In genomic region chr18:74806700-74807416, GRCh38 we compare ENCODE assay signal across 10 cellular contexts.
A peak's percentile ranks its signal among the peaks of the same experiment; 100 is the strongest.
DNase-seq lines count a peak whose midpoint lies in the region; ATAC-seq and TF ChIP-seq lines count a peak whose summit lies in the region.
"Had no signal": no experiment of that assay in that cellular context is flagged by ENCODE, and none has a peak within 500 bp of the region (broad histone marks: within the 10 kb centered on the region; RNA-seq: fewer than 3 reads in every experiment).

No MANE protein-coding gene starts in this region.

- TF ChIP-seq RAD21 in SK-N-SH (IDR thresholded peaks at IDR 0.05; ENCODE audit: low read length): no peak

- H3K4me3 ChIP-seq in SK-N-SH (ENCODE audit: low read depth in 2 of 2, low read length in 1 of 2) (peak overlapping the region in 1 of 2 experiments; percentile 27; a peak in 1 of 4 replicates), mesenchymal stem cell (ENCODE audit: insufficient read depth in 1 of 2, low read depth in 1 of 2, low read length in 2 of 2) (no peak overlapping the region), MG63 (no peak overlapping the region)
- H3K4me3 ChIP-seq: SK-N-MC had no signal

- no peaks in the 10 kb centered on the region for H4K20me1 ChIP-seq in SK-N-SH (ENCODE audit: insufficient read depth)

- CTCF ChIA-PET in SK-N-SH (lab: Yijun Ruan, JAX): interaction anchor here (0.6 to 1.0 kb wide), 2 partner anchors 11 to 234 kb away, joined by 3 read pairs; no protein-coding TSS in a partner anchor

- DNase-seq in EL (peak; percentile 88), SK-N-SH (no peak), mesenchymal stem cell (peak; percentile 81), MG63 (no peak), NCI-H82 treated with DMSO at 0.1 percent for 48 hours (lab: John Stamatoyannopoulos, UW; ENCODE audit: unreplicated experiment) (no peak)
- no peak for DNase-seq in activated CD4-positive, alpha-beta T cell treated with anti-CD3 and anti-CD28 coated beads for 48 hours

- H3K4me2 ChIP-seq in SK-N-SH (peak overlapping the region; percentile 71), mesenchymal stem cell (ENCODE audit: low read length, poor library complexity, severe bottlenecking) (no peak overlapping the region)

- H3K27ac ChIP-seq in SK-N-SH (ENCODE audit: low read depth in 2 of 2, low read length in 1 of 2) (peak overlapping the region in 1 of 2 experiments; percentile 85; a peak in 2 of 4 replicates), mesenchymal stem cell (ENCODE audit: low read length, poor library complexity, severe bottlenecking) (peak overlapping the region; percentile 9)
- H3K27ac ChIP-seq: parathyroid adenoma, SK-N-MC had no signal

- H3K9ac ChIP-seq in SK-N-SH (peak overlapping the region; percentile 36; the same call in 1 of the 2 replicates), mesenchymal stem cell (ENCODE audit: low read length) (peak overlapping the region; percentile 31)
- H3K9ac ChIP-seq: parathyroid adenoma had no signal

- peak overlapping the region in 1 of 2 experiments; percentile 42 for H2BK12ac ChIP-seq in mesenchymal stem cell (ENCODE audit: low read length in 2 of 2)

- no peaks in the 10 kb centered on the region for H3K9me2 ChIP-seq in SK-N-SH

- peak in 1 of 2 experiments; percentile 61; a peak in 1 of 4 replicates for TF ChIP-seq EP300 in SK-N-SH (IDR thresholded peaks at IDR 0.05; ENCODE audit: borderline replicate concordance in 1 of 2, low read depth in 1 of 2, low read length in 1 of 2)

- H2BK120ac ChIP-seq in mesenchymal stem cell (ENCODE audit: low read depth, low read length): no peak overlapping the region

- H3K9me3 ChIP-seq in SK-N-SH: no peaks in the 10 kb centered on the region
- no peaks in the 10 kb centered on the region for H3K9me3 ChIP-seq in mesenchymal stem cell (ENCODE audit: control insufficient read depth, low read length)
- no peaks in the 10 kb centered on the region for H3K9me3 ChIP-seq in MG63

- H3K79me2 ChIP-seq in SK-N-SH (ENCODE audit: insufficient read depth): no peaks in the 10 kb centered on the region
- H3K79me2 ChIP-seq: parathyroid adenoma had no signal

- peak overlapping the region in 1 of 2 experiments; percentile 40 for H3K18ac ChIP-seq in mesenchymal stem cell (ENCODE audit: low read depth in 1 of 2, low read length in 2 of 2)

- H3K4ac ChIP-seq in mesenchymal stem cell (ENCODE audit: low read depth in 1 of 2, low read length in 2 of 2): no peak overlapping the region

- 74% methylated on average over 7 of the region's 7 CpGs for WGBS in SK-N-SH (ENCODE audit: low lambda C conversion rate)
- WGBS in mesenchymal stem cell: 68% methylated on average over 5 of the region's 7 CpGs

- peak; percentile 99 for ATAC-seq in GM19438 (IDR thresholded peaks at IDR 0.05; ENCODE audit: low read depth, unreplicated experiment)
- ATAC-seq in HG03378 (IDR thresholded peaks at IDR 0.05; ENCODE audit: unreplicated experiment): peak; percentile 97

- H3K14ac ChIP-seq in mesenchymal stem cell (ENCODE audit: low read length in 2 of 2): peak overlapping the region in 1 of 2 experiments; percentile 60

- H3K79me1 ChIP-seq in mesenchymal stem cell (replicated peaks; ENCODE audit: low read length, poor library complexity, severe bottlenecking): peaks cover 8% of the 10 kb centered on the region

- H2AFZ ChIP-seq in SK-N-SH (ENCODE audit: low read depth) (peak overlapping the region; percentile 45; the same call in 1 of the 2 replicates), mesenchymal stem cell (ENCODE audit: low read depth, low read length) (peak overlapping the region; percentile 53)
- H2AFZ ChIP-seq: parathyroid adenoma had no signal

- no peak overlapping the region for H2BK15ac ChIP-seq in mesenchymal stem cell (ENCODE audit: low read depth, poor library complexity, severe bottlenecking)

- no peak overlapping the region for H4K91ac ChIP-seq in mesenchymal stem cell (ENCODE audit: low read length)

- no peak overlapping the region for H3K23ac ChIP-seq in mesenchymal stem cell (ENCODE audit: low read length in 2 of 2)

- TF ChIP-seq CTCF in SK-N-SH (IDR thresholded peaks at IDR 0.05): no peak

- peaks cover 19% of the 10 kb centered on the region for H3F3A ChIP-seq in SK-N-SH (replicated peaks; ENCODE audit: insufficient read depth)

- no peak overlapping the region for H2BK5ac ChIP-seq in mesenchymal stem cell (ENCODE audit: low read depth, low read length, poor library complexity, severe bottlenecking)

- no peaks in the 10 kb centered on the region for H3K27me3 ChIP-seq in SK-N-SH (ENCODE audit: insufficient read depth)
- H3K27me3 ChIP-seq in mesenchymal stem cell (ENCODE audit: control insufficient read depth in 1 of 2, insufficient read depth in 1 of 2, low read length in 2 of 2): no peaks in the 10 kb centered on the region
- no peaks in the 10 kb centered on the region for H3K27me3 ChIP-seq in MG63

- no peak overlapping the region for H2AK5ac ChIP-seq in mesenchymal stem cell (ENCODE audit: low read length, severe bottlenecking)

- no peak overlapping the region for H4K8ac ChIP-seq in mesenchymal stem cell (ENCODE audit: low read length)

- POLR2A ChIA-PET in SK-N-SH (lab: Yijun Ruan, JAX): no interaction called here

- H3K36me3 ChIP-seq in SK-N-SH (replicated peaks in 1 of 2; ENCODE audit: control insufficient read depth in 1 of 2, insufficient read depth in 2 of 2, low read length in 1 of 2) (no peaks in the 10 kb centered on the region), mesenchymal stem cell (ENCODE audit: control insufficient read depth in 1 of 2, insufficient read depth in 2 of 2, low read depth in 1 of 2, low read length in 2 of 2) (no peaks in the 10 kb centered on the region), MG63 (no peaks in the 10 kb centered on the region)

- H3K4me1 ChIP-seq in SK-N-SH (ENCODE audit: control insufficient read depth in 1 of 2, insufficient read depth in 2 of 2, low read depth in 1 of 2, low read length in 1 of 2) (peaks cover 13 to 18% of the 10 kb centered on the region in 2 experiments), mesenchymal stem cell (ENCODE audit: control insufficient read depth, insufficient read depth, low read depth, low read length) (peaks cover 5% of the 10 kb centered on the region)
- H3K4me1 ChIP-seq: parathyroid adenoma had no signal

TF ChIP-seq in SK-N-SH, 30 proteins besides CTCF, POLR2A, EP300 and RAD21 (continues in another document):
- no peak for TF ChIP-seq ELF1 (IDR thresholded peaks at IDR 0.05)
- no peak for TF ChIP-seq TAF1 (IDR thresholded peaks at IDR 0.05; ENCODE audit: borderline replicate concordance, low read depth, low read length)
- TF ChIP-seq, protein P1, sequence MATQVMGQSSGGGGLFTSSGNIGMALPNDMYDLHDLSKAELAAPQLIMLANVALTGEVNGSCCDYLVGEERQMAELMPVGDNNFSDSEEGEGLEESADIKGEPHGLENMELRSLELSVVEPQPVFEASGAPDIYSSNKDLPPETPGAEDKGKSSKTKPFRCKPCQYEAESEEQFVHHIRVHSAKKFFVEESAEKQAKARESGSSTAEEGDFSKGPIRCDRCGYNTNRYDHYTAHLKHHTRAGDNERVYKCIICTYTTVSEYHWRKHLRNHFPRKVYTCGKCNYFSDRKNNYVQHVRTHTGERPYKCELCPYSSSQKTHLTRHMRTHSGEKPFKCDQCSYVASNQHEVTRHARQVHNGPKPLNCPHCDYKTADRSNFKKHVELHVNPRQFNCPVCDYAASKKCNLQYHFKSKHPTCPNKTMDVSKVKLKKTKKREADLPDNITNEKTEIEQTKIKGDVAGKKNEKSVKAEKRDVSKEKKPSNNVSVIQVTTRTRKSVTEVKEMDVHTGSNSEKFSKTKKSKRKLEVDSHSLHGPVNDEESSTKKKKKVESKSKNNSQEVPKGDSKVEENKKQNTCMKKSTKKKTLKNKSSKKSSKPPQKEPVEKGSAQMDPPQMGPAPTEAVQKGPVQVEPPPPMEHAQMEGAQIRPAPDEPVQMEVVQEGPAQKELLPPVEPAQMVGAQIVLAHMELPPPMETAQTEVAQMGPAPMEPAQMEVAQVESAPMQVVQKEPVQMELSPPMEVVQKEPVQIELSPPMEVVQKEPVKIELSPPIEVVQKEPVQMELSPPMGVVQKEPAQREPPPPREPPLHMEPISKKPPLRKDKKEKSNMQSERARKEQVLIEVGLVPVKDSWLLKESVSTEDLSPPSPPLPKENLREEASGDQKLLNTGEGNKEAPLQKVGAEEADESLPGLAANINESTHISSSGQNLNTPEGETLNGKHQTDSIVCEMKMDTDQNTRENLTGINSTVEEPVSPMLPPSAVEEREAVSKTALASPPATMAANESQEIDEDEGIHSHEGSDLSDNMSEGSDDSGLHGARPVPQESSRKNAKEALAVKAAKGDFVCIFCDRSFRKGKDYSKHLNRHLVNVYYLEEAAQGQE (IDR thresholded peaks at IDR 0.05; ENCODE audit: low read depth, low read length): no peak
- no peak for TF ChIP-seq RXRA (IDR thresholded peaks at IDR 0.05; ENCODE audit: borderline replicate concordance, low read depth)
- TF ChIP-seq GATA2 (CRISPR knock-in tag; IDR thresholded peaks at IDR 0.05): no peak
- TF ChIP-seq JUND (IDR thresholded peaks at IDR 0.05): peak; percentile 84
- TF ChIP-seq RCOR1 (IDR thresholded peaks at IDR 0.05; ENCODE audit: low read length): no peak
- peak; percentile 72 for TF ChIP-seq TCF12 (IDR thresholded peaks at IDR 0.05)
- TF ChIP-seq MEF2A (IDR thresholded peaks at IDR 0.05; ENCODE audit: borderline replicate concordance, low read depth): peak; percentile 99
- TF ChIP-seq SMC3 (IDR thresholded peaks at IDR 0.05; ENCODE audit: low read depth, low read length): no peak
- TF ChIP-seq FOXM1 (IDR thresholded peaks at IDR 0.05; ENCODE audit: low read depth): no peak
- TF ChIP-seq, protein P2, sequence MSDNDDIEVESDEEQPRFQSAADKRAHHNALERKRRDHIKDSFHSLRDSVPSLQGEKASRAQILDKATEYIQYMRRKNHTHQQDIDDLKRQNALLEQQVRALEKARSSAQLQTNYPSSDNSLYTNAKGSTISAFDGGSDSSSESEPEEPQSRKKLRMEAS (IDR thresholded peaks at IDR 0.05; ENCODE audit: low read depth): no peak
- TF ChIP-seq, protein P3, sequence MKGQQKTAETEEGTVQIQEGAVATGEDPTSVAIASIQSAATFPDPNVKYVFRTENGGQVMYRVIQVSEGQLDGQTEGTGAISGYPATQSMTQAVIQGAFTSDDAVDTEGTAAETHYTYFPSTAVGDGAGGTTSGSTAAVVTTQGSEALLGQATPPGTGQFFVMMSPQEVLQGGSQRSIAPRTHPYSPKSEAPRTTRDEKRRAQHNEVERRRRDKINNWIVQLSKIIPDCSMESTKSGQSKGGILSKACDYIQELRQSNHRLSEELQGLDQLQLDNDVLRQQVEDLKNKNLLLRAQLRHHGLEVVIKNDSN (IDR thresholded peaks at IDR 0.05; ENCODE audit: borderline replicate concordance, low read depth): no peak
- TF ChIP-seq TEAD4 (IDR thresholded peaks at IDR 0.05; ENCODE audit: borderline replicate concordance, insufficient read depth): peak; percentile 50; the same call in 1 of the 2 replicates
- no peak for TF ChIP-seq CHD2 (IDR thresholded peaks at IDR 0.05; ENCODE audit: low read length, partially characterized antibody)
- no peak for TF ChIP-seq SIN3A (IDR thresholded peaks at IDR 0.05; ENCODE audit: borderline replicate concordance, low read depth, low read length)
- no peak for TF ChIP-seq FOXJ3 (CRISPR knock-in tag; IDR thresholded peaks at IDR 0.05)
- TF ChIP-seq FOSL2 (IDR thresholded peaks at IDR 0.05; ENCODE audit: borderline replicate concordance, low read depth): peak; percentile 89

Comparison
In these comparisons a context has a peak if more than half of its experiments do, and no peak if none do; other contexts are left out.
1. DNase-seq: peak in EL (single experiment) and mesenchymal stem cell (single experiment); none in SK-N-SH (single experiment), MG63 (single experiment), activated CD4-positive, alpha-beta T cell treated with anti-CD3 and anti-CD28 coated beads for 48 hours (single experiment) and NCI-H82 treated with DMSO at 0.1 percent for 48 hours (single experiment).